17 cellular contexts compared by ENCODE assay signal in genomic region chr2:144705328-144706245, GRCh38.
DNase-seq lines count a peak whose midpoint lies in the region; ATAC-seq and TF ChIP-seq lines count a peak whose summit lies in the region.
"Had no signal": no experiment of that assay in that cellular context is flagged by ENCODE, and none has a peak within 500 bp of the region (broad histone marks: within the 10 kb centered on the region; RNA-seq: fewer than 3 reads in every experiment).

No MANE protein-coding gene starts in this region.

- H3K4me3 Mint-ChIP-seq in HFFc6 = no peak overlapping the region
- no peak overlapping the region for H3K4me3 Mint-ChIP-seq in natural killer cell treated with Interleukin-12 subunit alpha and Interleukin-12 subunit beta and Interleukin-15 and Interleukin-18, amount 100 ng/mL, for 72 hours
- H3K4me3 Mint-ChIP-seq: activated CD4-positive, alpha-beta memory T cell treated with anti-CD3 and anti-CD28 coated beads for 36 hours had no signal

- H3K4me1 Mint-ChIP-seq in HFFc6 (ENCODE audit: low read depth) = peaks cover 33% of the 10 kb centered on the region
- peaks cover 5 to 14% of the 10 kb centered on the region in 2 donors for H3K4me1 Mint-ChIP-seq in natural killer cell treated with Interleukin-12 subunit alpha and Interleukin-12 subunit beta and Interleukin-15 and Interleukin-18, amount 100 ng/mL, for 72 hours (ENCODE audit: low read depth in 2 of 2)

- peak overlapping the region; percentile 24; the same call in 1 of the 2 replicates for H3K27ac Mint-ChIP-seq in HFFc6
- no peak overlapping the region for H3K27ac Mint-ChIP-seq in natural killer cell treated with Interleukin-12 subunit alpha and Interleukin-12 subunit beta and Interleukin-15 and Interleukin-18, amount 100 ng/mL, for 72 hours
- H3K27ac Mint-ChIP-seq: activated CD4-positive, alpha-beta memory T cell treated with anti-CD3 and anti-CD28 coated beads for 36 hours; activated T-helper 2 cell treated with anti-CD3 and anti-CD28 coated beads, Interferon-gamma antibody, Interleukin-2, Interleukin-4, amounts not matched to agents 10 μg/mL and 5 μg/mL and 100 μg/mL, durations not matched to agents 14 hours and 24 hours and 36 hours had no signal

- ATAC-seq in natural killer cell treated with Interleukin-12 subunit alpha and Interleukin-12 subunit beta and Interleukin-15 and Interleukin-18, amount 100 ng/mL, for 72 hours = no peak
- ATAC-seq in HG02763 (IDR thresholded peaks at IDR 0.05; ENCODE audit: unreplicated experiment) = no peak
- ATAC-seq: gastrocnemius medialis had no signal

- TF ChIP-seq CTCF in AG09309 (IDR thresholded peaks at IDR 0.05; ENCODE audit: control insufficient read depth, insufficient read depth, low read depth, low read length, missing control alignments) (no peak), HFFc6 (IDR thresholded peaks at IDR 0.05) (no peak), fibroblast of the aortic adventitia (IDR thresholded peaks at IDR 0.05; ENCODE audit: insufficient read depth, low read length) (no peak)

- no peaks in the 10 kb centered on the region for H3K36me3 Mint-ChIP-seq in HFFc6 (ENCODE audit: low read depth)
- no peaks in the 10 kb centered on the region for H3K36me3 Mint-ChIP-seq in natural killer cell treated with Interleukin-12 subunit alpha and Interleukin-12 subunit beta and Interleukin-15 and Interleukin-18, amount 100 ng/mL, for 72 hours
- H3K36me3 Mint-ChIP-seq: activated CD4-positive, alpha-beta memory T cell treated with anti-CD3 and anti-CD28 coated beads for 36 hours had no signal

- H3K4me3 ChIP-seq in AG09309 (ENCODE audit: control insufficient read depth, low read depth, low read length) (no peak overlapping the region), fibroblast of the aortic adventitia (ENCODE audit: low read depth, low read length) (no peak overlapping the region)
- H3K4me3 ChIP-seq: dorsolateral prefrontal cortex, gastrocnemius medialis, lung, sigmoid colon, transverse colon had no signal

- no peaks in the 10 kb centered on the region for H3K9me3 Mint-ChIP-seq in HFFc6
- no peaks in the 10 kb centered on the region for H3K9me3 Mint-ChIP-seq in natural killer cell treated with Interleukin-12 subunit alpha and Interleukin-12 subunit beta and Interleukin-15 and Interleukin-18, amount 100 ng/mL, for 72 hours
- H3K9me3 Mint-ChIP-seq: activated CD4-positive, alpha-beta memory T cell treated with anti-CD3 and anti-CD28 coated beads for 36 hours; activated T-helper 2 cell treated with anti-CD3 and anti-CD28 coated beads, Interferon-gamma antibody, Interleukin-2, Interleukin-4, amounts not matched to agents 10 μg/mL and 5 μg/mL and 100 μg/mL, durations not matched to agents 14 hours and 24 hours and 36 hours had no signal

- H3K27me3 Mint-ChIP-seq in HFFc6 (ENCODE audit: insufficient read depth) = no peaks in the 10 kb centered on the region; the same call in 1 of the 2 replicates
- no peaks in the 10 kb centered on the region for H3K27me3 Mint-ChIP-seq in natural killer cell treated with Interleukin-12 subunit alpha and Interleukin-12 subunit beta and Interleukin-15 and Interleukin-18, amount 100 ng/mL, for 72 hours

- DNase-seq in AG09309 (ENCODE audit: low read depth) (peak; percentile 44), HFFc6 (no peak), amniotic stem cell (lab: John Stamatoyannopoulos, UW) (peak; percentile 24), fibroblast of the aortic adventitia (ENCODE audit: low read depth) (peak; percentile 65), NCI-H1436 (lab: John Stamatoyannopoulos, UW) (no peak)
- DNase-seq in central memory CD4-positive, alpha-beta T cell = no peak
- no peak for DNase-seq in natural killer cell treated with Interleukin-12 subunit alpha and Interleukin-12 subunit beta and Interleukin-15 and Interleukin-18, amount 100 ng/mL, for 72 hours (ENCODE audit: low spot score)
- DNase-seq: activated CD4-positive, alpha-beta memory T cell treated with anti-CD3 and anti-CD28 coated beads for 36 hours; dorsolateral prefrontal cortex; gastrocnemius medialis; MV-4-11; sigmoid colon; stimulated activated CD4-positive, alpha-beta T cell treated with anti-CD3 and anti-CD28 coated beads, Interleukin-4, amount 100 ng/mL, for 4 hours; transverse colon had no signal

Comparison
In these comparisons a context has a peak if more than half of its experiments do, and no peak if none do; other contexts are left out.
1. DNase-seq: peak in AG09309 (single experiment), amniotic stem cell (single experiment) and fibroblast of the aortic adventitia (single experiment); none in HFFc6 (single experiment), central memory CD4-positive, alpha-beta T cell (single experiment), natural killer cell treated with Interleukin-12 subunit alpha and Interleukin-12 subunit beta and Interleukin-15 and Interleukin-18, amount 100 ng/mL, for 72 hours (single experiment) and NCI-H1436 (single experiment).